ENCODE assay signal across 1 cellular context in genomic region chr1:51648180-51649109, GRCh38.
A peak's percentile ranks its signal among the peaks of the same experiment; 100 is the strongest.
TF ChIP-seq lines count a peak whose summit lies in the region.

No MANE protein-coding gene starts in this region.

TF ChIP-seq in K562, 482 proteins besides CTCF, POLR2A, EP300 and RAD21 (continued from another document and continues in another):
- TF ChIP-seq ZNF609 (CRISPR knock-in tag; IDR thresholded peaks at IDR 0.05; ENCODE audit: borderline replicate concordance) = no peak
- no peak for TF ChIP-seq MEF2A (IDR thresholded peaks at IDR 0.05; ENCODE audit: control insufficient read depth, low read depth, low read length)
- TF ChIP-seq ZSCAN32 (CRISPR knock-in tag; IDR thresholded peaks at IDR 0.05) = no peak
- TF ChIP-seq, protein P1, sequence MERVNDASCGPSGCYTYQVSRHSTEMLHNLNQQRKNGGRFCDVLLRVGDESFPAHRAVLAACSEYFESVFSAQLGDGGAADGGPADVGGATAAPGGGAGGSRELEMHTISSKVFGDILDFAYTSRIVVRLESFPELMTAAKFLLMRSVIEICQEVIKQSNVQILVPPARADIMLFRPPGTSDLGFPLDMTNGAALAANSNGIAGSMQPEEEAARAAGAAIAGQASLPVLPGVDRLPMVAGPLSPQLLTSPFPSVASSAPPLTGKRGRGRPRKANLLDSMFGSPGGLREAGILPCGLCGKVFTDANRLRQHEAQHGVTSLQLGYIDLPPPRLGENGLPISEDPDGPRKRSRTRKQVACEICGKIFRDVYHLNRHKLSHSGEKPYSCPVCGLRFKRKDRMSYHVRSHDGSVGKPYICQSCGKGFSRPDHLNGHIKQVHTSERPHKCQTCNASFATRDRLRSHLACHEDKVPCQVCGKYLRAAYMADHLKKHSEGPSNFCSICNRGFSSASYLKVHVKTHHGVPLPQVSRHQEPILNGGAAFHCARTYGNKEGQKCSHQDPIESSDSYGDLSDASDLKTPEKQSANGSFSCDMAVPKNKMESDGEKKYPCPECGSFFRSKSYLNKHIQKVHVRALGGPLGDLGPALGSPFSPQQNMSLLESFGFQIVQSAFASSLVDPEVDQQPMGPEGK (CRISPR knock-in tag; IDR thresholded peaks at IDR 0.05; ENCODE audit: borderline replicate concordance) = no peak
- TF ChIP-seq ETV6 (IDR thresholded peaks at IDR 0.05; ENCODE audit: borderline replicate concordance in 1 of 2, low read depth in 2 of 2, low read length in 1 of 2) = no peak
- no peak for TF ChIP-seq ETV6 (CRISPR knock-in tag; IDR thresholded peaks at IDR 0.05; ENCODE audit: borderline replicate concordance)
- TF ChIP-seq SRSF9 (IDR thresholded peaks at IDR 0.05; ENCODE audit: borderline replicate concordance, low read depth, low read length) = no peak
- no peak for TF ChIP-seq AFF4 (CRISPR knock-in tag; IDR thresholded peaks at IDR 0.05)
- TF ChIP-seq ELK1 (CRISPR knock-in tag; IDR thresholded peaks at IDR 0.05) = no peak
- no peak for TF ChIP-seq ZNF282 (CRISPR knock-in tag; IDR thresholded peaks at IDR 0.05)
- TF ChIP-seq ZNF232 (CRISPR knock-in tag; IDR thresholded peaks at IDR 0.05) = no peak
- TF ChIP-seq SUPT5H (IDR thresholded peaks at IDR 0.05) = no peak
- TF ChIP-seq FOXM1 (IDR thresholded peaks at IDR 0.05; ENCODE audit: low read depth) = no peak
- no peak for TF ChIP-seq FOXM1 (CRISPR knock-in tag; IDR thresholded peaks at IDR 0.05; ENCODE audit: low read depth)
- no peak for TF ChIP-seq NEUROD1 (IDR thresholded peaks at IDR 0.05; ENCODE audit: borderline replicate concordance, low read depth, low read length, partially characterized antibody)
- TF ChIP-seq FIP1L1 (IDR thresholded peaks at IDR 0.05; ENCODE audit: low read depth, low read length, poor library complexity, severe bottlenecking) = no peak
- TF ChIP-seq SMARCE1 (IDR thresholded peaks at IDR 0.05) = peak; percentile 41; the same call in 1 of the 2 replicates
- no peak for TF ChIP-seq ZNF785 (CRISPR knock-in tag; IDR thresholded peaks at IDR 0.05)
- no peak for TF ChIP-seq SMAD2 (IDR thresholded peaks at IDR 0.05; ENCODE audit: low read depth, low read length)
- TF ChIP-seq ZNF398 (CRISPR knock-in tag; IDR thresholded peaks at IDR 0.05) = no peak
- no peak for TF ChIP-seq CEBPZ (IDR thresholded peaks at IDR 0.05; ENCODE audit: borderline replicate concordance, low read depth, low read length)
- TF ChIP-seq ZNF174 (CRISPR knock-in tag; IDR thresholded peaks at IDR 0.05) = no peak
- peak; percentile 51; the same call in 1 of the 2 replicates for TF ChIP-seq THRAP3 (IDR thresholded peaks at IDR 0.05; ENCODE audit: borderline replicate concordance)
